Comparison of ENCODE assay signal across 8 cellular contexts in the genomic region with DNA sequence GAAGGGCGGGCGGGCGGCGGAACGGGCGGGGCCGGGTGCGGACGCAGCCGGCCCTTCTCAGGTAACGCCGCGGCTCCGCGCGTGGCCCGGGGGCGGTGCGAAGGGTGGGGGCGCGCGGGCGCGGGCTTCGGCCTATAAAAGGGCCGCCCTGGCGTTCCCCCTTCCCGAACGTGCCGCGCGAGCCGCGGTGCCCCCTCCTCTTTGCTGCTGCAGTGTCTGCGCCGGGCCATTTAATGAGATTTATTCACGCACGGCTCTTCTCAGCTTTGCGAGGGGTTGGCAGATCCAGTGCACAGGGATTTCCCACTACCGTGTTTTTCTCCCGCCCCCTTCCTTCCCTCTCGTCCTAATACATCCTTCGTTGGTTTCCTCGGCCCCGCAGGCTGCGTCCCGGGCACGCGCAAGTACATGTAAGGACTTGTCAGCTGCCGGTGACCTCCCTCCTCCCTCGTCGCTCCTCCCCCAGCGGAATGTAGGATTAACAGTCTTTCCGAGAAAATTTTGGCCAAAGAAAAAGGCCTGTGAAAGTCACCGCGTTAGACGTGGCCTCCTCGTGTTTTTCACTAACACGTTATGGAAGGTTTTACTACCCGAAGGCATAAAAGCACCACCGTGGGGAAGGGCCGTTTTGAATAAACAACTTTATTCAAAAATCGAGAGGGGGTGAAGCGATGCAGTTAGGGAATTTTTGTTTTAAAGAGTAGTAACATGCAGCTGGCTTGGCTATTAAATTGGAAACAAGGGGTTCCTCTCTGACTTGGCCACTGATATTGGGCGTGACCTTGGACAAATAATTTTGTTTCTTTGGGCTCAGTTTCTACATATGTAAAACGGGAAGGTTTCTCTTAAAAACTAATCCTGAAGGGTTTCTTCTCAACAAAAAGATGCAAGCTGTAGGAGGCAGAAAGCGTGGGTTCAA. TPM values are rescaled to one million over a fixed set of nuclear protein-coding genes. Genes with fewer than 3 reads are reported as not detected.
DNase-seq lines count a peak whose midpoint lies in the region; ATAC-seq and TF ChIP-seq lines count a peak whose summit lies in the region.

No MANE protein-coding gene starts in this region.

- CTCF ChIA-PET in activated B cell treated with CpG ODN at 0.5 μM for 24 hours (lab: Charles Lee), result interaction anchor here (1.0 to 3.2 kb wide), 2 partner anchors 121 to 225 kb away, joined by 3 to 35 read pairs; a partner anchor contains a TSS

- peaks cover 37% of the 10 kb centered on the region for H3K4me1 Mint-ChIP-seq in activated B cell treated with CpG ODN at 0.5 μM for 24 hours
- H3K4me1 Mint-ChIP-seq in chondrocyte (ENCODE audit: low read depth), result peaks cover 50% of the 10 kb centered on the region

- POLR2A ChIA-PET in activated B cell treated with CpG ODN at 0.5 μM for 24 hours (lab: Charles Lee), result interaction anchor here (0.7 to 2.9 kb wide), 15 partner anchors 65 to 669 kb away, joined by 3 to 79 read pairs (median 4); a partner anchor contains a TSS

- H3K9me3 Mint-ChIP-seq in activated B cell treated with CpG ODN at 0.5 μM for 24 hours (no peaks in the 10 kb centered on the region), chondrocyte (ENCODE audit: low read depth) (no peaks in the 10 kb centered on the region)

- H3K27me3 Mint-ChIP-seq in activated B cell treated with CpG ODN at 0.5 μM for 24 hours (no peaks in the 10 kb centered on the region), chondrocyte (ENCODE audit: low read depth) (no peaks in the 10 kb centered on the region)

- peak; percentile 97 for DNase-seq in AG09319 (ENCODE audit: extremely low read depth, low read depth)
- peak; percentile 94 for DNase-seq in NCI-H2196 (lab: John Stamatoyannopoulos, UW; ENCODE audit: unreplicated experiment)
- DNase-seq in activated B cell treated with CpG ODN at 0.5 μM for 24 hours, result peak; percentile 85
- DNase-seq in chondrocyte (ENCODE audit: low spot score), result peak; percentile 97
- peak; percentile 95 for DNase-seq in kidney tubule cell (ENCODE audit: low spot score)
- DNase-seq in stimulated activated CD4-positive, alpha-beta T cell treated with anti-CD3 and anti-CD28 coated beads, Interleukin-15, amount 100 ng/mL, for 48 hours (ENCODE audit: low read depth in 2 of 2), result peak; percentile 81 to 82

- peak; percentile 52 for ATAC-seq in GM18907 (IDR thresholded peaks at IDR 0.05; ENCODE audit: unreplicated experiment)
- peak; percentile 48 for ATAC-seq in HG03135 (IDR thresholded peaks at IDR 0.05; ENCODE audit: unreplicated experiment)
- ATAC-seq in activated B cell treated with CpG ODN at 0.5 μM for 24 hours (ENCODE audit: low read depth), result peak; percentile 67

- H3K36me3 Mint-ChIP-seq in activated B cell treated with CpG ODN at 0.5 μM for 24 hours (ENCODE audit: low read depth) (peaks cover 20% of the 10 kb centered on the region), chondrocyte (ENCODE audit: low read depth) (peaks cover 5% of the 10 kb centered on the region)

- intact Hi-C loops in activated B cell treated with CpG ODN at 0.5 μM for 24 hours (cut with micrococcal nuclease), result loop anchor here (1.0 to 10.0 kb wide), 11 partner anchors 78 to 1793 kb away; a partner anchor contains a TSS

- TF ChIP-seq CTCF in AG09319 (IDR thresholded peaks at IDR 0.05; ENCODE audit: low read depth, low read length), result no peak
- TF ChIP-seq CTCF in activated B cell treated with CpG ODN at 0.5 μM for 24 hours (IDR thresholded peaks at IDR 0.05), result no peak
- no peak for TF ChIP-seq CTCF in chondrocyte (IDR thresholded peaks at IDR 0.05)

- H3K27ac Mint-ChIP-seq in activated B cell treated with CpG ODN at 0.5 μM for 24 hours (peak overlapping the region; percentile 99), chondrocyte (ENCODE audit: unreplicated experiment) (peak overlapping the region; percentile 100)

- H3K4me3 Mint-ChIP-seq in activated B cell treated with CpG ODN at 0.5 μM for 24 hours, result peak overlapping the region; percentile 97
- H3K4me3 Mint-ChIP-seq in chondrocyte (ENCODE audit: unreplicated experiment), result peak overlapping the region; percentile 99

RNA-seq across cellular contexts. Expression of a gene that starts 1.0 kb away (rescaled TPM):
- total RNA-seq in activated B cell treated with CpG ODN at 0.5 μM for 24 hours (20.0 and 25.3 TPM in 2 replicates), chondrocyte (38.0 to 60.1 TPM (median 38.0 TPM) in 3 replicates)

Comparison
In these comparisons a context has a peak if more than half of its experiments do, and no peak if none do; other contexts are left out.
1. Peak in every context shown above with its lines: DNase-seq and ATAC-seq.